ENCODE assay signal across 8 cellular contexts in genomic region chr15:52789601-52790165, GRCh38. TPM values are rescaled to one million over a fixed set of nuclear protein-coding genes. Genes with fewer than 3 reads are reported as not detected.
A peak's percentile ranks its signal among the peaks of the same experiment; 100 is the strongest.
DNase-seq lines count a peak whose midpoint lies in the region; ATAC-seq and TF ChIP-seq lines count a peak whose summit lies in the region.

No MANE protein-coding gene starts in this region.

- peak overlapping the region in 3 of 4 donors; percentile 40 to 51 (median 50) for H3K4me3 ChIP-seq in upper lobe of left lung

- 0 to 2% methylated on average over 10 to 38 of the region's 50 CpGs for WGBS in upper lobe of left lung, 2 donors

- TF ChIP-seq CTCF in upper lobe of left lung (IDR thresholded peaks at IDR 0.05): no peak

- TF ChIP-seq POLR2A in upper lobe of left lung (IDR thresholded peaks at IDR 0.05): no peak

- H3K9me3 ChIP-seq in upper lobe of left lung: no peaks in the 10 kb centered on the region

- ATAC-seq in left lobe of liver (peak; percentile 17), upper lobe of left lung (ENCODE audit: low FRiP score in 2 of 2) (no peak)

- peaks cover 29 to 64% (median 32%) of the 10 kb centered on the region in 4 donors for H3K4me1 ChIP-seq in upper lobe of left lung

- H3K36me3 ChIP-seq in upper lobe of left lung: no peaks in the 10 kb centered on the region

- in situ Hi-C loops in KBM-7 (cut with MboI; ENCODE audit: low pct_unique_long_range_greater_than_20kb, low sequenced_read_pairs): loop anchor here (25.0 kb wide), 1 partner anchor 423 kb away; no protein-coding TSS in a partner anchor

- no peak for TF ChIP-seq EP300 in upper lobe of left lung (IDR thresholded peaks at IDR 0.05)

- H3K27me3 ChIP-seq in upper lobe of left lung: peaks cover 4 to 76% (median 45%) of the 10 kb centered on the region in 4 donors

- no peak overlapping the region for H3K27ac ChIP-seq in upper lobe of left lung

- DNase-seq in NCI-H345 (lab: John Stamatoyannopoulos, UW): peak; percentile 14
- no peak for DNase-seq in NCI-H345 treated with DMSO at 0.1 percent for 48 hours (lab: John Stamatoyannopoulos, UW; ENCODE audit: unreplicated experiment)
- peak; percentile 40 for DNase-seq in KBM-7
- peak; percentile 16 for DNase-seq in amniotic epithelial cell (ENCODE audit: low read depth)
- no peak for DNase-seq in left lobe of liver (ENCODE audit: low spot score)
- peak in 1 of 2 donors; percentile 77 for DNase-seq in upper lobe of left lung
- DNase-seq in putamen (ENCODE audit: low spot score): no peak
- no peak for DNase-seq in activated CD4-positive, alpha-beta T cell treated with anti-CD3 and anti-CD28 coated beads for 48 hours

RNA-seq across cellular contexts. Expression of gene ONECUT1, which starts 0.5 kb away (rescaled TPM):
- total RNA-seq in left lobe of liver (63.0 TPM), upper lobe of left lung (under 1 TPM in 1 of 6 donors, not detected in 5; 0.17 TPM)

Comparison
In these comparisons a context has a peak if more than half of its experiments do, and no peak if none do; other contexts are left out.
1. DNase-seq: peak in NCI-H345 (single experiment), KBM-7 (single experiment) and amniotic epithelial cell (single experiment); none in NCI-H345 treated with DMSO at 0.1 percent for 48 hours (single experiment), left lobe of liver (single experiment), putamen (single experiment) and activated CD4-positive, alpha-beta T cell treated with anti-CD3 and anti-CD28 coated beads for 48 hours (single experiment).
2. RNA of gene ONECUT1, which starts 0.5 kb away (total RNA-seq): 63.0 TPM in left lobe of liver (single experiment); 0.17 TPM in upper lobe of left lung; every median in the first group is over 10 times any median in the second.